In genomic region chr20:24672181-24672880, GRCh38 we compare ENCODE assay signal across 20 cellular contexts.
A peak's percentile ranks its signal among the peaks of the same experiment; 100 is the strongest.
DNase-seq lines count a peak whose midpoint lies in the region; ATAC-seq and TF ChIP-seq lines count a peak whose summit lies in the region.
"Had no signal": no experiment of that assay in that cellular context is flagged by ENCODE, and none has a peak within 500 bp of the region (broad histone marks: within the 10 kb centered on the region; RNA-seq: fewer than 3 reads in every experiment).

No MANE protein-coding gene starts in this region.

- TF ChIP-seq EP300 in sigmoid colon (IDR thresholded peaks at IDR 0.05): no peak

- no peak overlapping the region for H3K27ac Mint-ChIP-seq in activated CD4-positive, alpha-beta T cell treated with anti-CD3 and anti-CD28 coated beads for 36 hours
- H3K27ac Mint-ChIP-seq: activated CD8-positive, alpha-beta memory T cell treated with anti-CD3 and anti-CD28 coated beads, Interleukin-2, amount 10 ng/mL, durations not matched to agents 7 days and 5 days; activated T-helper 2 cell treated with anti-CD3 and anti-CD28 coated beads, Interferon-gamma antibody, Interleukin-2, Interleukin-4, amounts not matched to agents 10 μg/mL and 5 μg/mL and 100 μg/mL, durations not matched to agents 14 hours and 24 hours and 36 hours; CD4-positive, alpha-beta memory T cell had no signal

- intact Hi-C loops in sigmoid colon (cut with DNase I): no loop called here
- intact Hi-C loops in activated CD4-positive, alpha-beta T cell treated with anti-CD3 and anti-CD28 coated beads for 36 hours (cut with DNase I, micrococcal nuclease): no loop called here

- H3K36me3 ChIP-seq in BLaER1 (no peaks in the 10 kb centered on the region), RWPE2 (ENCODE audit: low read depth) (no peaks in the 10 kb centered on the region), sigmoid colon (no peaks in the 10 kb centered on the region)
- H3K36me3 ChIP-seq: cardiac muscle cell, left ventricle myocardium inferior, right lobe of liver, stomach, vagina had no signal

- no peak overlapping the region for H3K27ac ChIP-seq in BLaER1
- peak overlapping the region; percentile 88 for H3K27ac ChIP-seq in RWPE2 (ENCODE audit: poor library complexity, severe bottlenecking)
- H3K27ac ChIP-seq in sigmoid colon: no peak overlapping the region
- H3K27ac ChIP-seq: cardiac muscle cell, dorsolateral prefrontal cortex, left ventricle myocardium inferior, right lobe of liver, vagina had no signal

- no peaks in the 10 kb centered on the region for H3K27me3 Mint-ChIP-seq in activated CD4-positive, alpha-beta T cell treated with anti-CD3 and anti-CD28 coated beads for 36 hours
- H3K27me3 Mint-ChIP-seq: activated CD8-positive, alpha-beta memory T cell treated with anti-CD3 and anti-CD28 coated beads, Interleukin-2, amount 10 ng/mL, durations not matched to agents 7 days and 5 days; CD4-positive, alpha-beta memory T cell had no signal

- TF ChIP-seq POLR2A in sigmoid colon (IDR thresholded peaks at IDR 0.05): no peak

- H3K4me1 ChIP-seq in BLaER1: peaks cover 14% of the 10 kb centered on the region
- H3K4me1 ChIP-seq in RWPE2 (ENCODE audit: insufficient read depth, poor library complexity, severe bottlenecking): peaks cover 14% of the 10 kb centered on the region
- peaks cover 0 to 12% (median 10%) of the 10 kb centered on the region in 4 donors for H3K4me1 ChIP-seq in sigmoid colon
- H3K4me1 ChIP-seq: left ventricle myocardium inferior, right lobe of liver had no signal

- H3K4me1 Mint-ChIP-seq in activated CD4-positive, alpha-beta T cell treated with anti-CD3 and anti-CD28 coated beads for 36 hours: no peaks in the 10 kb centered on the region
- H3K4me1 Mint-ChIP-seq: activated CD8-positive, alpha-beta memory T cell treated with anti-CD3 and anti-CD28 coated beads, Interleukin-2, amount 10 ng/mL, durations not matched to agents 7 days and 5 days; CD4-positive, alpha-beta memory T cell had no signal

- H3K36me3 Mint-ChIP-seq in activated CD4-positive, alpha-beta T cell treated with anti-CD3 and anti-CD28 coated beads for 36 hours (ENCODE audit: low read depth): no peaks in the 10 kb centered on the region
- H3K36me3 Mint-ChIP-seq: activated CD8-positive, alpha-beta memory T cell treated with anti-CD3 and anti-CD28 coated beads, Interleukin-2, amount 10 ng/mL, durations not matched to agents 7 days and 5 days; CD4-positive, alpha-beta memory T cell had no signal

- H3K9me3 ChIP-seq in BLaER1: no peaks in the 10 kb centered on the region
- no peaks in the 10 kb centered on the region for H3K9me3 ChIP-seq in RWPE2 (ENCODE audit: severe bottlenecking)
- no peaks in the 10 kb centered on the region for H3K9me3 ChIP-seq in sigmoid colon
- H3K9me3 ChIP-seq: left ventricle myocardium inferior, right lobe of liver, stomach, vagina had no signal

- no peak overlapping the region for H3K4me3 ChIP-seq in BLaER1
- no peak overlapping the region for H3K4me3 ChIP-seq in RWPE2 (ENCODE audit: severe bottlenecking)
- H3K4me3 ChIP-seq in sigmoid colon: no peak overlapping the region
- H3K4me3 ChIP-seq: cardiac muscle cell, dorsolateral prefrontal cortex, left ventricle myocardium inferior, right lobe of liver, stomach, vagina had no signal

- ATAC-seq in RWPE2 (ENCODE audit: low read depth): peak; percentile 14; the same call in 2 of the 3 replicates
- ATAC-seq in HG03378 (IDR thresholded peaks at IDR 0.05; ENCODE audit: unreplicated experiment): no peak
- no peak for ATAC-seq in HG03571 (IDR thresholded peaks at IDR 0.05; ENCODE audit: unreplicated experiment)
- ATAC-seq in activated CD4-positive, alpha-beta T cell treated with anti-CD3 and anti-CD28 coated beads for 36 hours: no peak
- ATAC-seq: activated CD8-positive, alpha-beta memory T cell treated with anti-CD3 and anti-CD28 coated beads, Interleukin-2, amount 10 ng/mL, durations not matched to agents 7 days and 5 days; right lobe of liver had no signal

- no peaks in the 10 kb centered on the region for H4K20me1 ChIP-seq in BLaER1

- POLR2A ChIA-PET in activated CD4-positive, alpha-beta T cell treated with anti-CD3 and anti-CD28 coated beads for 36 hours (lab: Charles Lee): no interaction called here

- 76 to 80% methylated on average over 10 of the region's 10 CpGs for WGBS in sigmoid colon, 2 donors

- CTCF ChIA-PET in activated CD4-positive, alpha-beta T cell treated with anti-CD3 and anti-CD28 coated beads for 36 hours (lab: Charles Lee): no interaction called here

- no peaks in the 10 kb centered on the region for H3K9me3 Mint-ChIP-seq in activated CD4-positive, alpha-beta T cell treated with anti-CD3 and anti-CD28 coated beads for 36 hours (ENCODE audit: low read depth)
- H3K9me3 Mint-ChIP-seq: activated T-helper 2 cell treated with anti-CD3 and anti-CD28 coated beads, Interferon-gamma antibody, Interleukin-2, Interleukin-4, amounts not matched to agents 10 μg/mL and 5 μg/mL and 100 μg/mL, durations not matched to agents 14 hours and 24 hours and 36 hours; CD4-positive, alpha-beta memory T cell had no signal

- no peak overlapping the region for H3K4me3 Mint-ChIP-seq in activated CD4-positive, alpha-beta T cell treated with anti-CD3 and anti-CD28 coated beads for 36 hours
- H3K4me3 Mint-ChIP-seq: activated CD8-positive, alpha-beta memory T cell treated with anti-CD3 and anti-CD28 coated beads, Interleukin-2, amount 10 ng/mL, durations not matched to agents 7 days and 5 days; CD4-positive, alpha-beta memory T cell had no signal

- TF ChIP-seq CTCF in RWPE2 (IDR thresholded peaks at IDR 0.05; ENCODE audit: poor library complexity, severe bottlenecking) (no peak), sigmoid colon (IDR thresholded peaks at IDR 0.05) (no peak)

- no peaks in the 10 kb centered on the region for H3K27me3 ChIP-seq in BLaER1
- no peaks in the 10 kb centered on the region for H3K27me3 ChIP-seq in RWPE2 (ENCODE audit: insufficient read depth, poor library complexity, severe bottlenecking)
- no peaks in the 10 kb centered on the region for H3K27me3 ChIP-seq in sigmoid colon
- H3K27me3 ChIP-seq: cardiac muscle cell, dorsolateral prefrontal cortex, right lobe of liver, stomach, vagina had no signal

- peak; percentile 42 for DNase-seq in RWPE2 (ENCODE audit: low spot score)
- peak; percentile 72 for DNase-seq in hepatic stellate cell (ENCODE audit: low spot score)
- DNase-seq in sigmoid colon: peak; percentile 49
- no peak for DNase-seq in activated CD4-positive, alpha-beta T cell treated with anti-CD3 and anti-CD28 coated beads for 36 hours
- no peak for DNase-seq in amygdala (lab: John Stamatoyannopoulos, UW)
- DNase-seq: activated CD8-positive, alpha-beta memory T cell treated with anti-CD3 and anti-CD28 coated beads, Interleukin-2, amount 10 ng/mL, durations not matched to agents 7 days and 5 days; CD4-positive, alpha-beta memory T cell; left ventricle myocardium inferior; NCI-H187 treated with DMSO at 0.1 percent for 48 hours; occipital lobe; right lobe of liver; stimulated activated CD4-positive, alpha-beta T cell treated with anti-CD3 and anti-CD28 coated beads, Interleukin-1b, Interleukin-23, amount 100 ng/mL, for 48 hours; stomach had no signal

- H3K4me2 ChIP-seq in BLaER1: peak overlapping the region; percentile 43

- H3K9ac ChIP-seq in BLaER1: no peak overlapping the region

Comparison
In these comparisons a context has a peak if more than half of its experiments do, and no peak if none do; other contexts are left out.
1. DNase-seq: peak in RWPE2 (single experiment), hepatic stellate cell (single experiment) and sigmoid colon (single experiment); none in activated CD4-positive, alpha-beta T cell treated with anti-CD3 and anti-CD28 coated beads for 36 hours (single experiment) and amygdala (0 of 56).